ENCODE assay signal across 10 cellular contexts in the genomic region with DNA sequence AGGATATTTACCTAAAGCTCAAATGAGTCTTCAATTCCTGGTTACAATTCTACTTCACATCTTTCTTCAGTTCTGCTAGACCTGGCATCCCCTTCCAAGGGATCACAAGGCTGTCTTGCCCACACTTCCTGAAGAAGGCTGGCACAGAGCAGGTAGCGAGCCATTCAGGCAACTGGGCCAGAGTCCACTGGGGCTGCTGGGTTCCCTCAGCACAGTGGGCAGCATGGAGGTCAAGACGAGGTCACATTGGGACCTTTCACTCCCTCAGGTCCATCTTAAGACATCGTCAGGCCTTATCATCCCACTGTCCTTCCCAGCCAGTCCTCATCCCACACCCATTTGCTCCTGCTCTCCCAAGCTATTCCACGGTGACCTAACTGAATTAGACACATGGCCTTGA.
A peak's percentile ranks its signal among the peaks of the same experiment; 100 is the strongest.
DNase-seq lines count a peak whose midpoint lies in the region; ATAC-seq, FAIRE-seq and TF ChIP-seq lines count a peak whose summit lies in the region.
"Had no signal": no experiment of that assay in that cellular context is flagged by ENCODE, and none has a peak within 500 bp of the region (broad histone marks: within the 10 kb centered on the region; RNA-seq: fewer than 3 reads in every experiment).

No MANE protein-coding gene starts in this region.

- H3K9me3 Mint-ChIP-seq in activated CD8-positive, alpha-beta memory T cell treated with anti-CD3 and anti-CD28 coated beads, Interleukin-2, amount 10 ng/mL, durations not matched to agents 7 days and 5 days (ENCODE audit: low read depth) = no peaks in the 10 kb centered on the region
- H3K9me3 Mint-ChIP-seq in activated naive CD4-positive, alpha-beta T cell treated with anti-CD3 and anti-CD28 coated beads, Interleukin-2, amount 50 U/mL, for 72 hours = peaks cover 8 to 9% of the 10 kb centered on the region in 2 donors

- no peak for ATAC-seq in activated CD8-positive, alpha-beta memory T cell treated with anti-CD3 and anti-CD28 coated beads, Interleukin-2, amount 10 ng/mL, durations not matched to agents 7 days and 5 days
- no peak for ATAC-seq in activated naive CD4-positive, alpha-beta T cell treated with anti-CD3 and anti-CD28 coated beads, Interleukin-2, amount 50 U/mL, for 72 hours
- ATAC-seq in sciatic nerve = no peak
- ATAC-seq in GM21367 (IDR thresholded peaks at IDR 0.05; ENCODE audit: unreplicated experiment) = no peak

- intact Hi-C loops in kidney (cut with DNase I) = no loop called here
- intact Hi-C loops in sciatic nerve (cut with DNase I) = no loop called here

- H3K36me3 Mint-ChIP-seq in activated CD8-positive, alpha-beta memory T cell treated with anti-CD3 and anti-CD28 coated beads, Interleukin-2, amount 10 ng/mL, durations not matched to agents 7 days and 5 days = peaks cover 69% of the 10 kb centered on the region
- peaks cover 52 to 75% of the 10 kb centered on the region in 2 donors for H3K36me3 Mint-ChIP-seq in activated naive CD4-positive, alpha-beta T cell treated with anti-CD3 and anti-CD28 coated beads, Interleukin-2, amount 50 U/mL, for 72 hours

- no peaks in the 10 kb centered on the region for H3K27me3 Mint-ChIP-seq in activated CD8-positive, alpha-beta memory T cell treated with anti-CD3 and anti-CD28 coated beads, Interleukin-2, amount 10 ng/mL, durations not matched to agents 7 days and 5 days

- TF ChIP-seq CTCF in kidney (IDR thresholded peaks at IDR 0.05; ENCODE audit: borderline replicate concordance, extremely low read depth, insufficient read depth) = no peak

- no peaks in the 10 kb centered on the region for H3K27me3 ChIP-seq in subcutaneous abdominal adipose tissue (ENCODE audit: control insufficient read depth in 5 of 5, insufficient read depth in 4 of 5, low read length in 5 of 5)
- H3K27me3 ChIP-seq: thyroid gland had no signal

- H3K36me3 ChIP-seq in kidney (ENCODE audit: control insufficient read depth in 1 of 2, insufficient read depth in 2 of 2, low read length in 2 of 2) (no peaks in the 10 kb centered on the region), subcutaneous abdominal adipose tissue (ENCODE audit: control insufficient read depth in 5 of 5, insufficient read depth in 5 of 5, low read length in 5 of 5) (peaks cover 0 to 24% (median 9%) of the 10 kb centered on the region in 5 donors)
- H3K36me3 ChIP-seq: thyroid gland had no signal

- CTCF ChIA-PET in activated CD8-positive, alpha-beta memory T cell treated with anti-CD3 and anti-CD28 coated beads, Interleukin-2, amount 10 ng/mL, durations not matched to agents 7 days and 5 days (lab: Charles Lee) = interaction anchor here (1.0 to 2.0 kb wide), 7 partner anchors 8 to 286 kb away, joined by 3 to 8 read pairs (median 3); no protein-coding TSS in a partner anchor

- H3K9ac ChIP-seq in kidney (ENCODE audit: low read length in 2 of 2) = no peak overlapping the region
- H3K9ac ChIP-seq in subcutaneous abdominal adipose tissue (ENCODE audit: low read length in 5 of 5) = no peak overlapping the region

- H3K9me3 ChIP-seq in kidney (ENCODE audit: control insufficient read depth in 1 of 2, low read length in 2 of 2) (no peaks in the 10 kb centered on the region), subcutaneous abdominal adipose tissue (ENCODE audit: control insufficient read depth in 5 of 5, low read length in 5 of 5) (no peaks in the 10 kb centered on the region)
- H3K9me3 ChIP-seq: thyroid gland had no signal

- H3K27ac ChIP-seq in kidney (ENCODE audit: low read depth in 2 of 2, low read length in 2 of 2) = peak overlapping the region; percentile 8 to 85
- peak overlapping the region; percentile 68 for H3K27ac ChIP-seq in subcutaneous abdominal adipose tissue (ENCODE audit: low read depth, low read length)

- H3K4me1 ChIP-seq in kidney (ENCODE audit: control insufficient read depth in 1 of 2, insufficient read depth in 1 of 2, low read depth in 1 of 2, low read length in 2 of 2) = peaks cover 9 to 11% of the 10 kb centered on the region in 2 donors
- H3K4me1 ChIP-seq in subcutaneous abdominal adipose tissue (ENCODE audit: control insufficient read depth in 5 of 5, insufficient read depth in 5 of 5, low read length in 5 of 5) = peaks cover 5 to 37% (median 12%) of the 10 kb centered on the region in 5 donors

- peaks cover 53% of the 10 kb centered on the region for H3K4me1 Mint-ChIP-seq in activated CD8-positive, alpha-beta memory T cell treated with anti-CD3 and anti-CD28 coated beads, Interleukin-2, amount 10 ng/mL, durations not matched to agents 7 days and 5 days

- DNase-seq in activated CD8-positive, alpha-beta memory T cell treated with anti-CD3 and anti-CD28 coated beads, Interleukin-2, amount 10 ng/mL, durations not matched to agents 7 days and 5 days = no peak
- DNase-seq in activated CD8-positive, alpha-beta memory T cell treated with anti-CD3 and anti-CD28 coated beads, Interleukin-2, amount 50 U/mL, for 4 hours = no peak
- no peak for DNase-seq in activated naive CD4-positive, alpha-beta T cell treated with anti-CD3 and anti-CD28 coated beads, Interleukin-2, amount 50 U/mL, for 72 hours (ENCODE audit: low spot score in 2 of 2)
- DNase-seq in kidney (no peak), medulla oblongata (ENCODE audit: extremely low spot score) (no peak), sciatic nerve (ENCODE audit: low spot score) (no peak)
- DNase-seq: NCI-H187 treated with DMSO at 0.1 percent for 48 hours had no signal

- peak overlapping the region; percentile 86 for H3K27ac Mint-ChIP-seq in activated CD8-positive, alpha-beta memory T cell treated with anti-CD3 and anti-CD28 coated beads, Interleukin-2, amount 10 ng/mL, durations not matched to agents 7 days and 5 days
- peak overlapping the region; percentile 87 to 93 for H3K27ac Mint-ChIP-seq in activated naive CD4-positive, alpha-beta T cell treated with anti-CD3 and anti-CD28 coated beads, Interleukin-2, amount 50 U/mL, for 72 hours

- H3K4me3 ChIP-seq in kidney (ENCODE audit: low read length in 2 of 2) = no peak overlapping the region
- H3K4me3 ChIP-seq in subcutaneous abdominal adipose tissue (ENCODE audit: low read depth in 1 of 5, low read length in 5 of 5) = no peak overlapping the region
- H3K4me3 ChIP-seq: thyroid gland had no signal

- FAIRE-seq in kidney (lab: Jason Lieb, UNC) = no peak

- no peak overlapping the region for H3K4me3 Mint-ChIP-seq in activated CD8-positive, alpha-beta memory T cell treated with anti-CD3 and anti-CD28 coated beads, Interleukin-2, amount 10 ng/mL, durations not matched to agents 7 days and 5 days
